32 cellular contexts compared by ENCODE assay signal in the genomic region with DNA sequence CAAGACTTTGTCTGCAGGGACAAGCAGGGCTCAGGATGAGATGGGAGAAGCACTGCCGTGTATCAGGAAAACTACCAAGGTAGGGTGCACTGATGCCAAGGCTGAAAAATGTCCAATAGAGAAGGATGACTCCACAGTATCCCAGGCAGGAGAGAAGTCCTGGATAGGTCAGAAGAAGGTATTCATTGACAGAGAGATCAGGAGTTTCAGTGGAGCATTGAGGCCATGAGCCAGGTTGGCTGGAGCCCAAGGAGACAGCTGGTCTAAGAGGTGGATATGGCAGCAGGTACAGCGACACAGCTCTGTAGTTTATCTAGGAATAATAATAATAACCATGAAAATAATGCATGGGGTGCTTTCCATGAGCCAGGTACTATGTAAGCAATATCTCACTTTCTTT.
"Had no signal": no experiment of that assay in that cellular context is flagged by ENCODE, and none has a peak within 500 bp of the region (broad histone marks: within the 10 kb centered on the region; RNA-seq: fewer than 3 reads in every experiment).

No MANE protein-coding gene starts in this region.

- H3K4me1 ChIP-seq: Peyer's patch had no signal

- H3K9me3 ChIP-seq: MG63, Peyer's patch had no signal

- FAIRE-seq: bronchial epithelial cell had no signal

- H3K36me3 ChIP-seq: MG63, Peyer's patch had no signal

- H3K27me3 ChIP-seq: MG63, Peyer's patch had no signal

- DNase-seq: activated B cell treated with CpG ODN at 0.5 μM for 24 hours; activated CD4-positive, alpha-beta memory T cell treated with anti-CD3 and anti-CD28 coated beads for 36 hours; activated CD4-positive, alpha-beta T cell treated with anti-CD3 and anti-CD28 coated beads for 4 hours; activated CD4-positive, alpha-beta T cell treated with anti-CD3 and anti-CD28 coated beads, Interleukin-2, amount 50 U/mL, for 1 hour; activated CD4-positive, CD25-positive, alpha-beta regulatory T cell treated with anti-CD3 and anti-CD28 coated beads, Interleukin-2, amount 50 U/mL, for 72 hours; activated CD8-positive, alpha-beta memory T cell treated with anti-CD3 and anti-CD28 coated beads, Interleukin-2, amount 50 U/mL, for 4 hours; activated naive CD4-positive, alpha-beta T cell treated with anti-CD3 and anti-CD28 coated beads, Interleukin-2, amount 10 ng/mL, durations not matched to agents 7 days and 5 days; activated naive CD8-positive, alpha-beta T cell treated with anti-CD3 and anti-CD28 coated beads, Interleukin-2, amount 50 U/mL, for 24 hours; activated T-cell treated with anti-CD3 and anti-CD28 coated beads for 4 hours; activated T-cell treated with anti-CD3 and anti-CD28 coated beads, Interleukin-2, amount 50 U/mL, for 4 hours; anterior cingulate cortex; Karpas-422; KBM-7; MG63; NCI-H1048; NCI-H1105 treated with DMSO at 0.1 percent for 48 hours; NCI-H1436; NCI-H187; NCI-H2029 treated with DMSO at 0.1 percent for 48 hours; NCI-H2107; NCI-H226; NCI-H526; NCI-H774; PC-3; Peyer's patch; SW 1271; T-helper 1 cell; T-helper 2 cell; T-helper 9 cell had no signal

- H3K4me3 ChIP-seq: MG63, Peyer's patch had no signal

- H3K27ac ChIP-seq: Peyer's patch, RWPE1, VCaP had no signal
